In the genomic region with DNA sequence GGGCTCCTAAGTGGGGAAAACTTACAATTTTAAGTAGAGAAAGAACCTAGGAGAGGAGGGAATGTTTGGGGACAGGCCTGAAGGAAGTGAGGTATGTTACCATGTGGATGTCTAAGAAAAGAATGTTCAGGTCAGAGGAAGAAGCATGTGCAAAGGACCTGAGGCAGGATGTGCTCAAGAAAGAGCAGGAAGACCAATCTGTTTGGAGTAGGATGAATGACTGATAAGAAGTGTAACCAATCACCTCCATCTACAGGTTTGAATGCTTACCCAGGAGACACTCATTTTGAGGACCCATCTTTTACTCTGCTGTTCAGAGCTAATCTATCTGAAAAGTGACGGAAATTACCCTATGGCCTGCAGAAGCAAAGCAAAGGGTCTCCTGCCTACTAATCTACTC, we compare ENCODE assay signal across 8 cellular contexts.
"Had no signal": no experiment of that assay in that cellular context is flagged by ENCODE, and none has a peak within 500 bp of the region (broad histone marks: within the 10 kb centered on the region; RNA-seq: fewer than 3 reads in every experiment).

No MANE protein-coding gene starts in this region.

- H3K9me3 Mint-ChIP-seq: H9, HFFc6 had no signal

- H3K27ac ChIP-seq: GM23248, HL-60 had no signal

- DNase-seq: GM23248, GOT3, H9, HCEC 1CT, HFFc6, KBM-7 had no signal

- H3K27ac Mint-ChIP-seq: H9, HFFc6 had no signal

- H3K4me3 ChIP-seq: GM23248 had no signal

- ATAC-seq: HepG2 had no signal

- H3K4me3 Mint-ChIP-seq: H9, HFFc6 had no signal
